22 cellular contexts compared by ENCODE assay signal in the genomic region with DNA sequence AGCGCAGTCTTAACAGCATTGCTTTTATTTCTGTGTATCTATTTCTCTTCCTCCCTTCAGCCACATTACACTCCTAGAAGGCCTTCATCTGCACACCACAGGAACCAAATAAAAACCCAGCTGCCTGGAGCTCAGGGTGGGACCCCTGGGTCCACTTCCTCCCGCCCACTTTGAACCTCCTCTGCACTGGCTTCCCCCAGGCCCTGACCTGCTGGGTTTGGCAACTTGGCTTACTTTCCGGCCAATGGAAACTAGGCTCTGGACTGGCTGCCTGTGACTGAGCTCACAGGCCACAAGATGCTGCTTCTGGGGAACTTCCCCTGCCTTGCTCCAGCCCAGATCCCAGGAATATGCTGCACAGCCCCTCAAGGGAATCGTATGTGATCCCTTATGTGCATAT.
"Had no signal": no experiment of that assay in that cellular context is flagged by ENCODE, and none has a peak within 500 bp of the region (broad histone marks: within the 10 kb centered on the region; RNA-seq: fewer than 3 reads in every experiment).

No MANE protein-coding gene starts in this region.

- H3K4me1 ChIP-seq: gastrocnemius medialis, parathyroid adenoma, psoas muscle had no signal

- H3K9me3 Mint-ChIP-seq: effector memory CD8-positive, alpha-beta T cell; memory B cell; mesothelial cell of epicardium; natural killer cell; stimulated activated naive B cell treated with anti-CD40 and anti-IgM and Interleukin-4, amounts not matched to agents 10 μg/mL and 1 μg/mL and 100 μg/mL, for 72 hours; stimulated activated naive CD8-positive, alpha-beta T cell treated with anti-CD3 and anti-CD28 coated beads, Interleukin-15, amount 100 ng/mL, for 72 hours had no signal

- H3K36me3 ChIP-seq: esophagus muscularis mucosa, gastrocnemius medialis, heart right ventricle, left ventricle myocardium inferior, lower lobe of right lung, right lobe of liver, tibial nerve had no signal

- H3K9me3 ChIP-seq: esophagus muscularis mucosa, gastrocnemius medialis, heart right ventricle, left ventricle myocardium inferior, lower lobe of right lung, psoas muscle, right lobe of liver, testis had no signal

- H3K27ac ChIP-seq: epithelial cell of prostate, esophagus muscularis mucosa, gastrocnemius medialis, heart right ventricle, left ventricle myocardium inferior, lower lobe of right lung, parathyroid adenoma, psoas muscle, right lobe of liver had no signal

- H2AFZ ChIP-seq: parathyroid adenoma had no signal

- ATAC-seq: effector memory CD8-positive, alpha-beta T cell; gastrocnemius medialis; left cardiac atrium; natural killer cell; psoas muscle; right lobe of liver; stimulated activated naive B cell treated with anti-CD40 and anti-IgM and Interleukin-4, amounts not matched to agents 10 μg/mL and 1 μg/mL and 100 μg/mL, for 72 hours; stimulated activated naive CD8-positive, alpha-beta T cell treated with anti-CD3 and anti-CD28 coated beads, Interleukin-15, amount 100 ng/mL, for 72 hours had no signal

- H3K9ac ChIP-seq: parathyroid adenoma had no signal

- H3K4me1 Mint-ChIP-seq: stimulated activated naive B cell treated with anti-CD40 and anti-IgM and Interleukin-4, amounts not matched to agents 10 μg/mL and 1 μg/mL and 100 μg/mL, for 72 hours had no signal

- H3K27ac Mint-ChIP-seq: effector memory CD8-positive, alpha-beta T cell; memory B cell; mesothelial cell of epicardium; natural killer cell; stimulated activated naive B cell treated with anti-CD40 and anti-IgM and Interleukin-4, amounts not matched to agents 10 μg/mL and 1 μg/mL and 100 μg/mL, for 72 hours; stimulated activated naive CD8-positive, alpha-beta T cell treated with anti-CD3 and anti-CD28 coated beads, Interleukin-15, amount 100 ng/mL, for 72 hours had no signal

- DNase-seq: effector memory CD8-positive, alpha-beta T cell; gastrocnemius medialis; heart right ventricle; left cardiac atrium; left ventricle myocardium inferior; lower lobe of right lung; natural killer cell; occipital lobe; psoas muscle; retina; right lobe of liver; stimulated activated CD4-positive, alpha-beta T cell treated with anti-CD3 and anti-CD28 coated beads, Interleukin-2, amount 100 ng/mL, for 24 hours; stimulated activated CD4-positive, alpha-beta T cell treated with anti-CD3 and anti-CD28 coated beads, Interleukin-4, amount 100 ng/mL, for 4 hours; stimulated activated naive B cell treated with anti-CD40 and anti-IgM and Interleukin-4, amounts not matched to agents 10 μg/mL and 1 μg/mL and 100 μg/mL, for 72 hours; stimulated activated naive CD8-positive, alpha-beta T cell treated with anti-CD3 and anti-CD28 coated beads, Interleukin-15, amount 100 ng/mL, for 72 hours; testis had no signal

- H3K79me2 ChIP-seq: parathyroid adenoma had no signal

- H3K36me3 Mint-ChIP-seq: memory B cell; mesothelial cell of epicardium; natural killer cell; stimulated activated naive B cell treated with anti-CD40 and anti-IgM and Interleukin-4, amounts not matched to agents 10 μg/mL and 1 μg/mL and 100 μg/mL, for 72 hours had no signal

- H3K27me3 ChIP-seq: esophagus muscularis mucosa, gastrocnemius medialis, right lobe of liver, testis, tibial nerve had no signal

- H3K4me3 ChIP-seq: esophagus muscularis mucosa, gastrocnemius medialis, heart right ventricle, left ventricle myocardium inferior, lower lobe of right lung, psoas muscle, right lobe of liver, testis, tibial nerve had no signal

- H3K4me3 Mint-ChIP-seq: effector memory CD8-positive, alpha-beta T cell; memory B cell; mesothelial cell of epicardium; natural killer cell; stimulated activated naive B cell treated with anti-CD40 and anti-IgM and Interleukin-4, amounts not matched to agents 10 μg/mL and 1 μg/mL and 100 μg/mL, for 72 hours; stimulated activated naive CD8-positive, alpha-beta T cell treated with anti-CD3 and anti-CD28 coated beads, Interleukin-15, amount 100 ng/mL, for 72 hours had no signal
